ENCODE assay signal across 23 cellular contexts in the genomic region with DNA sequence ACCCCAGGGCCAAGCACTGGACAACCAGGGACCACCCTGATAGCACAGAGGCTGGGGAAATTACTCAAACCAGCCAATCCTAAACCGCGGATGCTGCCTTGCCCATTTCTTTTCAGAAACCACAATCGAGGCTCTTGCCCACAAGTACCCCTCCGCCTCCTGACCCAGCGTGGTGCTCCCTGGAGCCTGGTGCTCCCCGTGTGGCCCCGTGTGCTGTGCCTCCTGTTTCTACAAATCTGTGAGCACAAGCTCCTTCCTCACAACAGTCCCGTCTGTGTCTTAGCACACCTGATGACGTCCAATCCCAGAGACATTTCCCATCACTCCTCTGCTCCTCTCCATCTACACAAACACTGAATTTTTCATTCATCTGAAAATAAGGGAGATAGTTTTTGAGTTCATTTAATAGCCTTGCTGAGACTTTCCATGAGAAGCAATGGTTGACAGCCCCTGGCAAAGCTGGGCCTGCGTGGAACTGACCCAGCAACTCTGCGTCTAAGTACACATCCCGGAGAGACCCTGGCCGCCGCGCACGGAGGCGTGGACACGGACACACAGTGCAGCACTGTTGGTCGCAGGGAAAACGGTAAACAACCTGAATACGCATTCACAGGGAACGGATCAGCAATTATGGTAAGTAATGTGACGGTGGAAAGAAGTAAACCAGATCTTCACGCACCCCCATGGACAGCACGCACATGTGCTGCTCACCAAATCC. TPM values are rescaled to one million over a fixed set of nuclear protein-coding genes. Genes with fewer than 3 reads are reported as not detected.
DNase-seq lines count a peak whose midpoint lies in the region; ATAC-seq lines count a peak whose summit lies in the region.
"Had no signal": no experiment of that assay in that cellular context is flagged by ENCODE, and none has a peak within 500 bp of the region (broad histone marks: within the 10 kb centered on the region; RNA-seq: fewer than 3 reads in every experiment).

No MANE protein-coding gene starts in this region.

- no peak for DNase-seq in activated CD4-positive, alpha-beta T cell treated with anti-CD3 and anti-CD28 coated beads, Interleukin-2, amount 10 ng/mL, durations not matched to agents 7 days and 5 days
- no peak for DNase-seq in activated CD4-positive, alpha-beta T cell treated with anti-CD3 and anti-CD28 coated beads for 1 hour
- DNase-seq in SJSA1 (ENCODE audit: low read depth in 1 of 2, low spot score in 2 of 2) (no peak), islet precursor cell (peak; percentile 48), SW480 (ENCODE audit: low spot score) (no peak), foreskin melanocyte (no peak)
- DNase-seq in stimulated activated naive B cell treated with anti-CD40 and anti-IgM and Interleukin-4, amounts not matched to agents 10 μg/mL and 1 μg/mL and 100 μg/mL, for 72 hours, result no peak
- DNase-seq in CD8-positive, alpha-beta memory T cell, result no peak
- DNase-seq: activated CD8-positive, alpha-beta memory T cell treated with anti-CD3 and anti-CD28 coated beads, Interleukin-2, amount 50 U/mL, for 4 hours; DMS79 treated with DMSO at 0.1 percent for 48 hours; glutamatergic neuron; left colon; NCI-H187 treated with DMSO at 0.1 percent for 48 hours; NCI-H774; nephron progenitor cell; OCI-M1; stimulated activated CD4-positive, alpha-beta T cell treated with anti-CD3 and anti-CD28 coated beads, Interleukin-2, amount 100 ng/mL, for 24 hours; testis had no signal

- peak overlapping the region; percentile 52 for H3K27ac ChIP-seq in SJSA1
- no peak overlapping the region for H3K27ac ChIP-seq in CD8-positive, alpha-beta memory T cell (ENCODE audit: low read depth, low read length)
- H3K27ac ChIP-seq: 22Rv1, KMS-11 had no signal

- no peaks in the 10 kb centered on the region for H3K27me3 Mint-ChIP-seq in activated CD4-positive, alpha-beta T cell treated with anti-CD3 and anti-CD28 coated beads, Interleukin-2, amount 10 ng/mL, durations not matched to agents 7 days and 5 days
- H3K27me3 Mint-ChIP-seq in stimulated activated naive B cell treated with anti-CD40 and anti-IgM and Interleukin-4, amounts not matched to agents 10 μg/mL and 1 μg/mL and 100 μg/mL, for 72 hours, result no peaks in the 10 kb centered on the region
- H3K27me3 Mint-ChIP-seq in CD8-positive, alpha-beta memory T cell, result peaks cover 0 to 2% of the 10 kb centered on the region in 2 donors
- H3K27me3 Mint-ChIP-seq: progenitor cell of endocrine pancreas; stimulated activated memory B cell treated with anti-CD40 and anti-IgM and Interleukin-4, amounts not matched to agents 10 μg/mL and 1 μg/mL and 100 μg/mL, for 72 hours had no signal

- H3K4me1 ChIP-seq in SJSA1 (replicated peaks), result peaks cover 80% of the 10 kb centered on the region
- H3K4me1 ChIP-seq in CD8-positive, alpha-beta memory T cell (ENCODE audit: insufficient read depth, low read length), result no peaks in the 10 kb centered on the region

- H3K27me3 ChIP-seq in SJSA1 (replicated peaks), result no peaks in the 10 kb centered on the region
- no peaks in the 10 kb centered on the region for H3K27me3 ChIP-seq in CD8-positive, alpha-beta memory T cell (ENCODE audit: insufficient read depth, low read length, poor library complexity, severe bottlenecking)
- H3K27me3 ChIP-seq: testis had no signal

- H3K27ac Mint-ChIP-seq in activated CD4-positive, alpha-beta T cell treated with anti-CD3 and anti-CD28 coated beads, Interleukin-2, amount 10 ng/mL, durations not matched to agents 7 days and 5 days, result peak overlapping the region; percentile 32
- peak overlapping the region; percentile 62 for H3K27ac Mint-ChIP-seq in stimulated activated naive B cell treated with anti-CD40 and anti-IgM and Interleukin-4, amounts not matched to agents 10 μg/mL and 1 μg/mL and 100 μg/mL, for 72 hours
- H3K27ac Mint-ChIP-seq in CD8-positive, alpha-beta memory T cell, result peak overlapping the region in 1 of 8 donors; percentile 35
- H3K27ac Mint-ChIP-seq: nephron progenitor cell, progenitor cell of endocrine pancreas had no signal

- H3K4me1 Mint-ChIP-seq in activated CD4-positive, alpha-beta T cell treated with anti-CD3 and anti-CD28 coated beads, Interleukin-2, amount 10 ng/mL, durations not matched to agents 7 days and 5 days, result peaks cover 8% of the 10 kb centered on the region
- peaks cover 54 to 95% of the 10 kb centered on the region in 2 donors for H3K4me1 Mint-ChIP-seq in stimulated activated naive B cell treated with anti-CD40 and anti-IgM and Interleukin-4, amounts not matched to agents 10 μg/mL and 1 μg/mL and 100 μg/mL, for 72 hours
- peaks cover 8 to 22% (median 9%) of the 10 kb centered on the region in 3 donors for H3K4me1 Mint-ChIP-seq in CD8-positive, alpha-beta memory T cell

- no peak overlapping the region for H3K4me3 ChIP-seq in SJSA1
- no peak overlapping the region for H3K4me3 ChIP-seq in CD8-positive, alpha-beta memory T cell (ENCODE audit: low read length)
- H3K4me3 ChIP-seq: HAP-1, testis had no signal

- H3K4me3 Mint-ChIP-seq in activated CD4-positive, alpha-beta T cell treated with anti-CD3 and anti-CD28 coated beads, Interleukin-2, amount 10 ng/mL, durations not matched to agents 7 days and 5 days, result no peak overlapping the region
- H3K4me3 Mint-ChIP-seq in stimulated activated naive B cell treated with anti-CD40 and anti-IgM and Interleukin-4, amounts not matched to agents 10 μg/mL and 1 μg/mL and 100 μg/mL, for 72 hours, result no peak overlapping the region
- no peak overlapping the region for H3K4me3 Mint-ChIP-seq in CD8-positive, alpha-beta memory T cell
- H3K4me3 Mint-ChIP-seq: nephron progenitor cell; stimulated activated memory B cell treated with anti-CD40 and anti-IgM and Interleukin-4, amounts not matched to agents 10 μg/mL and 1 μg/mL and 100 μg/mL, for 72 hours had no signal

- peaks cover 10% of the 10 kb centered on the region; the same call in 1 of the 2 replicates for H3K36me3 ChIP-seq in SJSA1
- no peaks in the 10 kb centered on the region for H3K36me3 ChIP-seq in CD8-positive, alpha-beta memory T cell (ENCODE audit: insufficient read depth, low read length)
- H3K36me3 ChIP-seq: HAP-1 had no signal

- ATAC-seq in stimulated activated naive B cell treated with anti-CD40 and anti-IgM and Interleukin-4, amounts not matched to agents 10 μg/mL and 1 μg/mL and 100 μg/mL, for 72 hours (replicated peaks), result no peak
- ATAC-seq: left colon; stimulated activated memory B cell treated with anti-CD40 and anti-IgM and Interleukin-4, amounts not matched to agents 10 μg/mL and 1 μg/mL and 100 μg/mL, for 72 hours had no signal

- POLR2A ChIA-PET in activated CD4-positive, alpha-beta T cell treated with anti-CD3 and anti-CD28 coated beads, Interleukin-2, amount 10 ng/mL, durations not matched to agents 7 days and 5 days (lab: Charles Lee), result no interaction called here
- POLR2A ChIA-PET in CD8-positive, alpha-beta memory T cell (lab: Charles Lee), result no interaction called here

- H3K36me3 Mint-ChIP-seq in activated CD4-positive, alpha-beta T cell treated with anti-CD3 and anti-CD28 coated beads, Interleukin-2, amount 10 ng/mL, durations not matched to agents 7 days and 5 days (ENCODE audit: low read depth), result no peaks in the 10 kb centered on the region
- peaks cover 32 to 34% of the 10 kb centered on the region in 2 donors for H3K36me3 Mint-ChIP-seq in stimulated activated naive B cell treated with anti-CD40 and anti-IgM and Interleukin-4, amounts not matched to agents 10 μg/mL and 1 μg/mL and 100 μg/mL, for 72 hours
- peaks cover 0 to 9% (median 2%) of the 10 kb centered on the region in 3 donors for H3K36me3 Mint-ChIP-seq in CD8-positive, alpha-beta memory T cell

- CTCF ChIA-PET in activated CD4-positive, alpha-beta T cell treated with anti-CD3 and anti-CD28 coated beads, Interleukin-2, amount 10 ng/mL, durations not matched to agents 7 days and 5 days (lab: Charles Lee), result no interaction called here
- CTCF ChIA-PET in CD8-positive, alpha-beta memory T cell (lab: Charles Lee), result no interaction called here

- H3K9me3 Mint-ChIP-seq in activated CD4-positive, alpha-beta T cell treated with anti-CD3 and anti-CD28 coated beads, Interleukin-2, amount 10 ng/mL, durations not matched to agents 7 days and 5 days, result no peaks in the 10 kb centered on the region
- no peaks in the 10 kb centered on the region for H3K9me3 Mint-ChIP-seq in stimulated activated naive B cell treated with anti-CD40 and anti-IgM and Interleukin-4, amounts not matched to agents 10 μg/mL and 1 μg/mL and 100 μg/mL, for 72 hours
- no peaks in the 10 kb centered on the region for H3K9me3 Mint-ChIP-seq in CD8-positive, alpha-beta memory T cell
- H3K9me3 Mint-ChIP-seq: stimulated activated memory B cell treated with anti-CD40 and anti-IgM and Interleukin-4, amounts not matched to agents 10 μg/mL and 1 μg/mL and 100 μg/mL, for 72 hours had no signal

- H3K9me3 ChIP-seq in SJSA1 (replicated peaks), result no peaks in the 10 kb centered on the region
- H3K9me3 ChIP-seq in CD8-positive, alpha-beta memory T cell (ENCODE audit: low read length), result no peaks in the 10 kb centered on the region
- H3K9me3 ChIP-seq: HAP-1, testis had no signal

RNA-seq across cellular contexts. Expression of a gene that starts 28.4 kb away (rescaled TPM):
- 10 to 100 TPM; 16.2 to 17.1 TPM for total RNA-seq in activated CD4-positive, alpha-beta T cell treated with anti-CD3 and anti-CD28 coated beads, Interleukin-2, amount 10 ng/mL, durations not matched to agents 7 days and 5 days
- 16.3 and 31.2 TPM in 2 replicates for total RNA-seq in SJSA1 (2014; rRNA removed; shearing (Covaris generic))
- 10 to 100 TPM; 20.6 to 21.2 TPM for total RNA-seq in CD8-positive, alpha-beta memory T cell
- polyA plus RNA-seq in CD8-positive, alpha-beta memory T cell, result 11.2 TPM
